Comparison of ENCODE assay signal across 26 cellular contexts in the genomic region with DNA sequence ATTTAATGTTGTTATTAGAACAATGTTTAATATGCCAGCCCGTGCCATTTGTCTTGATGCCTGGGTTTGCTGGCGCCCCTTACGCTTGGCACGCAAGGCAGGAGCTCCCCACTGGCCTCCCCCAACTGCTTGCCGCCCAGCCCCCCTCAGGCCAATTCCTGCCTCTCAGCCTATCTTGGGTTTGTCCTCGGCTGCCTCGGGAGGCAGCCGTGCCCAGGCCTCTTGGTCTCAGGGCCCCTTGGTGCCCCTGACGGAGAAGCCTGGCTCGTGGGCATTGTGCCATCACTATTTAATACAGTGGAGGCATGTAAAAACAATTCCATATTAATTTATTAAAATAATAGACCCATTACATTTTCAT.
A peak's percentile ranks its signal among the peaks of the same experiment; 100 is the strongest.
DNase-seq lines count a peak whose midpoint lies in the region; ATAC-seq, FAIRE-seq and TF ChIP-seq lines count a peak whose summit lies in the region.
"Had no signal": no experiment of that assay in that cellular context is flagged by ENCODE, and none has a peak within 500 bp of the region (broad histone marks: within the 10 kb centered on the region; RNA-seq: fewer than 3 reads in every experiment).

No MANE protein-coding gene starts in this region.

- intact Hi-C loops in body of pancreas (cut with DNase I) (no loop called here), left colon (cut with DNase I, micrococcal nuclease) (no loop called here), sciatic nerve (cut with DNase I) (no loop called here)

- no peaks in the 10 kb centered on the region for H3K27me3 ChIP-seq in RWPE2 (ENCODE audit: insufficient read depth, poor library complexity, severe bottlenecking)
- no peaks in the 10 kb centered on the region for H3K27me3 ChIP-seq in body of pancreas
- H3K27me3 ChIP-seq: dorsolateral prefrontal cortex, SJSA1, suprapubic skin had no signal

- H3K9me3 ChIP-seq in RWPE2 (ENCODE audit: severe bottlenecking) = no peaks in the 10 kb centered on the region
- no peaks in the 10 kb centered on the region for H3K9me3 ChIP-seq in body of pancreas
- H3K9me3 ChIP-seq: suprapubic skin had no signal

- TF ChIP-seq CTCF in RWPE2 (IDR thresholded peaks at IDR 0.05; ENCODE audit: poor library complexity, severe bottlenecking) (no peak), body of pancreas (IDR thresholded peaks at IDR 0.05) (no peak)

- FAIRE-seq in urothelium cell line (lab: Jason Lieb, UNC) = no peak
- FAIRE-seq in frontal cortex (lab: Jason Lieb, UNC) = no peak
- FAIRE-seq: endothelial cell of umbilical vein, TTC549 had no signal

- 87 to 88% methylated on average over 9 to 10 of the region's 10 CpGs for WGBS in body of pancreas, 2 donors

- H3K4me1 ChIP-seq in RWPE2 (ENCODE audit: insufficient read depth, poor library complexity, severe bottlenecking) (no peaks in the 10 kb centered on the region), body of pancreas (no peaks in the 10 kb centered on the region)
- H3K4me1 ChIP-seq: suprapubic skin had no signal

- no peak for TF ChIP-seq POLR2A in body of pancreas (IDR thresholded peaks at IDR 0.05)

- peak; percentile 27 for DNase-seq in RWPE2 (ENCODE audit: low spot score)
- DNase-seq in body of pancreas = peak in 3 of 4 donors; percentile 1 to 7 (median 4)
- DNase-seq in left colon = peak; percentile 1 to 12
- DNase-seq in sciatic nerve (ENCODE audit: low spot score) = peak; percentile 49
- DNase-seq in urothelium cell line (ENCODE audit: low spot score) = no peak
- DNase-seq in frontal cortex (ENCODE audit: low spot score in 2 of 2) = no peak
- DNase-seq: activated CD4-positive, alpha-beta T cell treated with anti-CD3 and anti-CD28 coated beads for 4 hours; activated naive CD4-positive, alpha-beta T cell treated with Interleukin-2 at 50 U/mL for 16 hours; activated T-cell treated with anti-CD3 and anti-CD28 coated beads, Interleukin-2, amount 50 U/mL, for 72 hours; anterior cingulate cortex; CD4-positive, CD25-positive, alpha-beta regulatory T cell; DMS 273 treated with DMSO at 0.1 percent for 48 hours; HCEC 1CT; NCI-H1048; NCI-H187; NCI-H2171 treated with DMSO at 0.1 percent for 48 hours; NK-92 treated with Interleukin-12 subunit alpha and Interleukin-12 subunit beta, amount 100 ng/mL, for 24 hours; stimulated activated CD4-positive, alpha-beta T cell treated with anti-CD3 and anti-CD28 coated beads, Interleukin-2, amount 100 ng/mL, for 48 hours had no signal

- H3K27ac ChIP-seq in RWPE2 (ENCODE audit: poor library complexity, severe bottlenecking) (no peak overlapping the region), body of pancreas (no peak overlapping the region)
- H3K27ac ChIP-seq: dorsolateral prefrontal cortex, SJSA1, suprapubic skin had no signal

- ATAC-seq in RWPE2 (ENCODE audit: low read depth) (no peak), body of pancreas (no peak), left colon (no peak), sciatic nerve (no peak), HG03039 (IDR thresholded peaks at IDR 0.05; ENCODE audit: unreplicated experiment) (no peak)
- ATAC-seq: activated T-cell treated with anti-CD3 and anti-CD28 coated beads, Interleukin-2, amount 50 U/mL, for 72 hours; stimulated activated effector memory CD8-positive, alpha-beta T cell treated with anti-CD3 and anti-CD28 coated beads, Interleukin-12 subunit alpha, Interleukin-12 subunit beta, amount 100 ng/mL, for 72 hours had no signal

- no peaks in the 10 kb centered on the region for H3K36me3 ChIP-seq in RWPE2 (ENCODE audit: low read depth)
- H3K36me3 ChIP-seq in body of pancreas (replicated peaks in 1 of 2; ENCODE audit: insufficient read depth in 1 of 2, low read depth in 2 of 2) = no peaks in the 10 kb centered on the region
- H3K36me3 ChIP-seq: SJSA1, suprapubic skin had no signal

- H3K4me3 ChIP-seq in RWPE2 (ENCODE audit: severe bottlenecking) = no peak overlapping the region
- no peak overlapping the region for H3K4me3 ChIP-seq in body of pancreas
- H3K4me3 ChIP-seq: dorsolateral prefrontal cortex, SJSA1, smooth muscle cell, suprapubic skin had no signal

Comparison
In these comparisons a context has a peak if more than half of its experiments do, and no peak if none do; other contexts are left out.
1. DNase-seq: peak in RWPE2 (single experiment), body of pancreas (3 of 4), left colon (2 of 2) and sciatic nerve (single experiment); none in urothelium cell line (single experiment) and frontal cortex (0 of 2).